In genomic region chr4:189090174-189090814, GRCh38 we compare ENCODE assay signal across 11 cellular contexts.
DNase-seq lines count a peak whose midpoint lies in the region; ATAC-seq, FAIRE-seq and TF ChIP-seq lines count a peak whose summit lies in the region.
"Had no signal": no experiment of that assay in that cellular context is flagged by ENCODE, and none has a peak within 500 bp of the region (broad histone marks: within the 10 kb centered on the region; RNA-seq: fewer than 3 reads in every experiment).

No MANE protein-coding gene starts in this region.

- FAIRE-seq in H54 (lab: Jason Lieb, UNC) = no peak

- H3K9me3 Mint-ChIP-seq in activated CD4-positive, alpha-beta T cell treated with anti-CD3 and anti-CD28 coated beads for 36 hours (ENCODE audit: low read depth) = peaks cover 11% of the 10 kb centered on the region

- POLR2A ChIA-PET in activated CD4-positive, alpha-beta T cell treated with anti-CD3 and anti-CD28 coated beads for 36 hours (lab: Charles Lee) = interaction anchor here (0.6 kb wide), 1 partner anchor 31 kb away, joined by 5 read pairs; no protein-coding TSS in a partner anchor

- peaks cover 46% of the 10 kb centered on the region for H3K4me1 ChIP-seq in OCI-LY1 (ENCODE audit: insufficient read depth, low read length, severe bottlenecking)
- H3K4me1 ChIP-seq: stomach had no signal

- H3K4me3 ChIP-seq in OCI-LY1 (ENCODE audit: low read depth, low read length, poor library complexity, severe bottlenecking) = no peak overlapping the region
- H3K4me3 ChIP-seq: stomach had no signal

- H3K36me3 Mint-ChIP-seq in activated CD4-positive, alpha-beta T cell treated with anti-CD3 and anti-CD28 coated beads for 36 hours (ENCODE audit: low read depth) = no peaks in the 10 kb centered on the region
- H3K36me3 Mint-ChIP-seq: CD4-positive, alpha-beta memory T cell had no signal

- no peaks in the 10 kb centered on the region for H4K20me1 ChIP-seq in OCI-LY1 (ENCODE audit: insufficient read depth, low read length)

- no peaks in the 10 kb centered on the region for H3K27me3 Mint-ChIP-seq in activated CD4-positive, alpha-beta T cell treated with anti-CD3 and anti-CD28 coated beads for 36 hours
- H3K27me3 Mint-ChIP-seq: CD4-positive, alpha-beta memory T cell had no signal

- no peak for TF ChIP-seq POLR2A in H54 (IDR thresholded peaks at IDR 0.05; ENCODE audit: low read depth, low read length)

- no peaks in the 10 kb centered on the region for H3K27me3 ChIP-seq in OCI-LY1 (ENCODE audit: insufficient read depth, low read length)
- H3K27me3 ChIP-seq: stomach had no signal

- no peaks in the 10 kb centered on the region for H3K36me3 ChIP-seq in OCI-LY1 (ENCODE audit: insufficient read depth, low read length)
- H3K36me3 ChIP-seq: stomach had no signal

- no peak overlapping the region for H2AFZ ChIP-seq in OCI-LY1 (ENCODE audit: low read length)

- intact Hi-C loops in activated CD4-positive, alpha-beta T cell treated with anti-CD3 and anti-CD28 coated beads for 36 hours (cut with DNase I, micrococcal nuclease) = no loop called here

- no peaks in the 10 kb centered on the region for H3K4me1 Mint-ChIP-seq in activated CD4-positive, alpha-beta T cell treated with anti-CD3 and anti-CD28 coated beads for 36 hours
- H3K4me1 Mint-ChIP-seq: CD4-positive, alpha-beta memory T cell had no signal

- CTCF ChIA-PET in activated CD4-positive, alpha-beta T cell treated with anti-CD3 and anti-CD28 coated beads for 36 hours (lab: Charles Lee) = interaction anchor here (0.8 kb wide), 1 partner anchor 27 kb away, joined by 3 read pairs; no protein-coding TSS in a partner anchor

- H3K27ac ChIP-seq in OCI-LY1 (ENCODE audit: low read depth, low read length, poor library complexity, severe bottlenecking) = no peak overlapping the region
- H3K27ac ChIP-seq: stomach had no signal

- peak; percentile 43; the same call in 1 of the 2 replicates for TF ChIP-seq CTCF in OCI-LY1 (IDR thresholded peaks at IDR 0.05; ENCODE audit: low read length)
- TF ChIP-seq CTCF in omental fat pad (IDR thresholded peaks at IDR 0.05) = no peak

- H3K79me2 ChIP-seq in OCI-LY1 (ENCODE audit: insufficient read depth, low read length) = no peaks in the 10 kb centered on the region

- no peak overlapping the region for H3K4me3 Mint-ChIP-seq in activated CD4-positive, alpha-beta T cell treated with anti-CD3 and anti-CD28 coated beads for 36 hours
- H3K4me3 Mint-ChIP-seq: CD4-positive, alpha-beta memory T cell had no signal

- ATAC-seq in activated CD4-positive, alpha-beta T cell treated with anti-CD3 and anti-CD28 coated beads for 36 hours = no peak
- ATAC-seq in omental fat pad (ENCODE audit: low FRiP score) = no peak

- no peaks in the 10 kb centered on the region for H3K9me2 ChIP-seq in OCI-LY1 (ENCODE audit: low read depth, low read length)

- DNase-seq in NCI-H82 (lab: John Stamatoyannopoulos, UW) (peak; percentile 2), NCI-H82 treated with DMSO at 0.1 percent for 48 hours (lab: John Stamatoyannopoulos, UW; ENCODE audit: unreplicated experiment) (no peak), fibroblast of the conjunctiva (ENCODE audit: low read depth) (peak; percentile 3), stromal cell of bone marrow (ENCODE audit: low read depth) (peak; percentile 7), H54 (ENCODE audit: insufficient read length, low spot score) (no peak), omental fat pad (ENCODE audit: low spot score) (no peak)
- DNase-seq in activated CD4-positive, alpha-beta T cell treated with anti-CD3 and anti-CD28 coated beads for 36 hours = no peak
- DNase-seq: CD4-positive, alpha-beta memory T cell; NCI-H1694; stomach had no signal

- no peak overlapping the region for H3K9ac ChIP-seq in OCI-LY1 (ENCODE audit: low read length)

- H3F3A ChIP-seq in OCI-LY1 (ENCODE audit: insufficient read depth, low read length) = no peaks in the 10 kb centered on the region; the same call in 1 of the 2 replicates

- no peak overlapping the region for H3K27ac Mint-ChIP-seq in activated CD4-positive, alpha-beta T cell treated with anti-CD3 and anti-CD28 coated beads for 36 hours
- H3K27ac Mint-ChIP-seq: CD4-positive, alpha-beta memory T cell had no signal

- H3K4me2 ChIP-seq in OCI-LY1 (ENCODE audit: low read length) = no peak overlapping the region

- H3K9me3 ChIP-seq in OCI-LY1 (ENCODE audit: low read length) = no peaks in the 10 kb centered on the region
- H3K9me3 ChIP-seq: stomach had no signal

Comparison
In these comparisons a context has a peak if more than half of its experiments do, and no peak if none do; other contexts are left out.
1. DNase-seq: peak in NCI-H82 (single experiment), fibroblast of the conjunctiva (single experiment) and stromal cell of bone marrow (single experiment); none in NCI-H82 treated with DMSO at 0.1 percent for 48 hours (single experiment), activated CD4-positive, alpha-beta T cell treated with anti-CD3 and anti-CD28 coated beads for 36 hours (single experiment), H54 (single experiment) and omental fat pad (single experiment).